Comparison of ENCODE assay signal across 19 cellular contexts in the genomic region with DNA sequence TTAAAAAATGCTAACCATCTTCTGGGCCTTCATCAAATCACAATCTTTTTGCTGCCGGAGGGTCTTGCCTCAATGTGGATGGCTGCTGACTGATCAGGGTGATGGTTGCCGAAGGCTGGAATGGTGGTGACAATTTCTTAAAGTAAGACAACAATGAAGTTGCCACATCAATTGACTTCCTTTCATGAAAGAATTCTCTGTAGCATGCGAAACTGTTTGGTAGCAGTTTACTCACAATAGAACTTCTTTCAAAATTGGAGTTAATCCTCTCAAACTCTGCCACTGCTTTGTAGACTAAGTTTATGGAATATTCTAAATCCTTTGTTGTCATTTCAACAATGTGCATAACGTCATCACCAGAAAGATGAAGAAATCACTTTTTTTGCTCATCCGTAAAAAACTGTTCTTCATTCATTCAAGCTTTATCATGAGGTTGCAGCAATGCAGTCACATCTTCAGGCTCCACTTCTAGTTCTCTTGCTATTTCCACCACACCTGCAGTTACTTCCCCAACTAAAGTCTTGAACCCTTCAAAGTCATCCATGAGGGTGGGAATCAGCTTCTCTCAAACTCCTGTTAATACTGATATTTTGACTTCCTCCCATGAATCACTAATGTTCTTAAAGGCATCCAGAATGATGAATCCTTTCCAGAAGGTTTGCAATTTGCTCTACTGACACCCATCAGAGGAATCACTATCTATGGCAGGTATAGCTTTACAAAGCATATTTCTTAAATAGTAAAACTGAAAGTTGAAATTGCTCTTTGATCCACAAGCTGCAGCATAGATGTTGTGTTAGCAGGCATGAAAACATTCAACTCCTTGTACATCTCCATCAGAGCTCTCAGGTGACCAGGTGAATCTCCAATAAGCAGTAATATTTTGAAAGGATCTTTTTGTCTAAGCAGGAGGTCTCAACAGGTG.
DNase-seq lines count a peak whose midpoint lies in the region; ATAC-seq, FAIRE-seq and TF ChIP-seq lines count a peak whose summit lies in the region.
"Had no signal": no experiment of that assay in that cellular context is flagged by ENCODE, and none has a peak within 500 bp of the region (broad histone marks: within the 10 kb centered on the region; RNA-seq: fewer than 3 reads in every experiment).

No MANE protein-coding gene starts in this region.

- POLR2A ChIA-PET in HepG2 (lab: Yijun Ruan, JAX): no interaction called here

- no peak for TF ChIP-seq CTCF in HepG2 (CRISPR knock-in tag; IDR thresholded peaks at IDR 0.05)
- TF ChIP-seq CTCF in right lobe of liver (IDR thresholded peaks at IDR 0.05): no peak

- H3K4me3 ChIP-seq in HepG2 (replicated peaks in 1 of 3; ENCODE audit: insufficient read depth in 1 of 3, low read depth in 2 of 3, low read length in 3 of 3) (no peak overlapping the region), right lobe of liver (no peak overlapping the region)
- H3K4me3 ChIP-seq: lower lobe of right lung, ovary, tibial nerve had no signal

- H2AFZ ChIP-seq in HepG2 (ENCODE audit: low read length): no peak overlapping the region

- H3K36me3 ChIP-seq in HepG2 (replicated peaks in 1 of 2; ENCODE audit: control insufficient read depth in 1 of 2, insufficient read depth in 2 of 2, low read length in 2 of 2) (no peaks in the 10 kb centered on the region), right lobe of liver (no peaks in the 10 kb centered on the region)
- H3K36me3 ChIP-seq: lower lobe of right lung, ovary, tibial nerve had no signal

- no peak for TF ChIP-seq RAD21 in HepG2 (CRISPR knock-in tag; IDR thresholded peaks at IDR 0.05)

- 44% methylated on average over 5 of the region's 5 CpGs for WGBS in HepG2 (ENCODE audit: low lambda C conversion rate)
- 85% methylated on average over 5 of the region's 5 CpGs for WGBS in right lobe of liver (ENCODE audit: insufficient coverage, low coverage, low lambda C conversion rate, missing lambda C conversion rate)

- no peaks in the 10 kb centered on the region for H3K4me1 ChIP-seq in HepG2 (ENCODE audit: insufficient read depth, low read length)
- no peaks in the 10 kb centered on the region for H3K4me1 ChIP-seq in right lobe of liver
- H3K4me1 ChIP-seq: lower lobe of right lung, tibial nerve had no signal

- in situ Hi-C loops in HepG2 (cut with HindIII; ENCODE audit: extremely low pct_ligation_motif_present, low pct_unique_long_range_greater_than_20kb): no loop called here

- H3K9me3 ChIP-seq in HepG2 (ENCODE audit: low read length) (no peaks in the 10 kb centered on the region), right lobe of liver (no peaks in the 10 kb centered on the region)
- H3K9me3 ChIP-seq: lower lobe of right lung, ovary, tibial nerve had no signal

- no peaks in the 10 kb centered on the region for H3K79me2 ChIP-seq in HepG2 (ENCODE audit: insufficient read depth, low read length)

- BruUV-seq in HepG2 (replicated peaks; lab: Mats Ljungman, UMichigan): no TSS peak

- intact Hi-C loops in HepG2 (cut with micrococcal nuclease; ENCODE audit: unreplicated experiment) (no loop called here), right lobe of liver (cut with DNase I) (no loop called here)

- TF ChIP-seq POLR2A in HepG2 (IDR thresholded peaks at IDR 0.05; ENCODE audit: insufficient read depth in 1 of 2, low read depth in 2 of 2, low read length in 2 of 2): no peak
- no peak for TF ChIP-seq POLR2A in right lobe of liver (IDR thresholded peaks at IDR 0.05)

- H3K27me3 ChIP-seq in HepG2 (ENCODE audit: control insufficient read depth in 1 of 2, insufficient read depth in 2 of 2, low read length in 2 of 2): 0 out of 5 replicates have a peak, but pooled peaks cover 0 to 11% of the 10 kb centered on the region in 2 experiments
- H3K27me3 ChIP-seq in right lobe of liver: no peaks in the 10 kb centered on the region
- H3K27me3 ChIP-seq: ovary, tibial nerve had no signal

- no peaks in the 10 kb centered on the region for H4K20me1 ChIP-seq in HepG2 (ENCODE audit: insufficient read depth, low read length)

- TF ChIP-seq EP300 in HepG2 (IDR thresholded peaks at IDR 0.05; ENCODE audit: low read depth in 2 of 2, low read length in 2 of 2) (no peak), HepG2 (CRISPR knock-in tag; IDR thresholded peaks at IDR 0.05; ENCODE audit: borderline replicate concordance) (no peak)

- H3K27ac ChIP-seq in HepG2 (ENCODE audit: extremely low read length, insufficient read depth, low read length) (no peak overlapping the region), right lobe of liver (no peak overlapping the region)
- H3K27ac ChIP-seq: KMS-11, lower lobe of right lung, ovary, tibial nerve had no signal

- no peak for FAIRE-seq in HepG2 (lab: Jason Lieb, UNC)

- H3K4me2 ChIP-seq in HepG2 (ENCODE audit: low read depth, low read length): no peak overlapping the region
- H3K4me2 ChIP-seq: KMS-11 had no signal

- DNase-seq in HepG2 (ENCODE audit: low spot score): no peak
- no peak for DNase-seq in right lobe of liver
- peak; percentile 44 for DNase-seq in MV-4-11 (lab: John Stamatoyannopoulos, UW)
- DNase-seq in amniotic epithelial cell (ENCODE audit: low read depth): peak; percentile 66
- DNase-seq in NK-92 (lab: John Stamatoyannopoulos, UW; ENCODE audit: unreplicated experiment): no peak
- DNase-seq: activated CD4-positive, CD25-positive, alpha-beta regulatory T cell; AML-193; cortex of kidney; lower lobe of right lung; NCI-H1105; NCI-H2081 treated with DMSO at 0.1 percent for 48 hours; NCI-H526; ovary; stimulated activated naive CD4-positive, alpha-beta T cell had no signal

- no peak overlapping the region for H3K9ac ChIP-seq in HepG2 (ENCODE audit: insufficient read depth, low read depth, low read length)
- H3K9ac ChIP-seq: KMS-11 had no signal

- ATAC-seq in HepG2 (no peak), right lobe of liver (no peak), GM21423 (IDR thresholded peaks at IDR 0.05; ENCODE audit: unreplicated experiment) (no peak), HG03135 (IDR thresholded peaks at IDR 0.05; ENCODE audit: unreplicated experiment) (no peak)
- ATAC-seq: lower lobe of right lung, sciatic nerve had no signal

- CTCF ChIA-PET in HepG2 (lab: Yijun Ruan, JAX; ENCODE audit: low intra/inter-chr PET ratio, low total read pairs): no interaction called here

TF ChIP-seq in HepG2, 621 proteins besides CTCF, POLR2A, EP300 and RAD21:
- TF ChIP-seq HOXD1 (CRISPR knock-in tag; IDR thresholded peaks at IDR 0.05) (no peak), ATF7 (IDR thresholded peaks at IDR 0.05) (peak; percentile 26; the same call in 1 of the 2 replicates), ATF7 (CRISPR knock-in tag; IDR thresholded peaks at IDR 0.05) (no peak)

Comparison
In these comparisons a context has a peak if more than half of its experiments do, and no peak if none do; other contexts are left out.
1. DNase-seq: peak in MV-4-11 (single experiment) and amniotic epithelial cell (single experiment); none in HepG2 (single experiment), right lobe of liver (0 of 3) and NK-92 (single experiment).